ENCODE assay signal across 14 cellular contexts in the genomic region with DNA sequence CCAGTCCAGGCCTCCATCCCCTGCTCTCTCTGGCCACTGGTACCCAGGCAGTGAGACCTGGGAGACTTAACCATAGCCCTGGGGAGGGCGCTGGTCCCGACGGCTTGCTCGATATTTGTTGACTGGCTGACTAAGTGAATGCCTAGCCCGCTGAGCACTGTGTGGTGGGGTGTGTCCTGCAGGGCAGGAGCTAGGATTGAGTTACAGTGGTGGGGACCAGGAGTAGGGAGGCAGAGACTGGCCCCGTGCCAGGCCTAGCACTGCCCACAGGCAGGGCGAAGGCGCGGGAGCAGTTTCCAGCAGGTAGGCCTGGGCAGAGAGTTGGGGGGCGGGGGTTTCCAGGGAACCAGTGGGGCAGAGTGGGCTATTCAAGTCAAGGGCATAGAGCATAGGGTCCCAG. TPM values are rescaled to one million over a fixed set of nuclear protein-coding genes. Genes with fewer than 3 reads are reported as not detected.
DNase-seq lines count a peak whose midpoint lies in the region; ATAC-seq and TF ChIP-seq lines count a peak whose summit lies in the region.
"Had no signal": no experiment of that assay in that cellular context is flagged by ENCODE, and none has a peak within 500 bp of the region (broad histone marks: within the 10 kb centered on the region; RNA-seq: fewer than 3 reads in every experiment).

Gene VILL, plus strand, starts transcription at position 260 of the 400 bp plus-strand sequence. CDS start 2,887 bp downstream, outside the sequence.

- TF ChIP-seq EP300 in suprapubic skin (IDR thresholded peaks at IDR 0.05): no peak

- peaks cover 42% of the 10 kb centered on the region for H3K4me1 ChIP-seq in suprapubic skin

- intact Hi-C loops in activated CD4-positive, alpha-beta T cell treated with anti-CD3 and anti-CD28 coated beads, Interleukin-2, amount 10 ng/mL, durations not matched to agents 24 days and 14 days (cut with micrococcal nuclease): no loop called here
- intact Hi-C loops in activated CD8-positive, alpha-beta T cell treated with anti-CD3 and anti-CD28 coated beads for 36 hours (cut with micrococcal nuclease): no loop called here
- intact Hi-C loops in left colon (cut with DNase I, micrococcal nuclease): no loop called here

- H3K36me3 ChIP-seq in suprapubic skin: peaks cover under 1% of the 10 kb centered on the region
- H3K36me3 ChIP-seq: tibial artery, WERI-Rb-1 had no signal

- H3K27me3 Mint-ChIP-seq in activated CD4-positive, alpha-beta T cell treated with anti-CD3 and anti-CD28 coated beads, Interleukin-2, amount 10 ng/mL, durations not matched to agents 24 days and 14 days: peaks cover 2% of the 10 kb centered on the region
- H3K27me3 Mint-ChIP-seq in activated CD8-positive, alpha-beta T cell treated with anti-CD3 and anti-CD28 coated beads for 36 hours: no peaks in the 10 kb centered on the region
- H3K27me3 Mint-ChIP-seq in stimulated activated naive CD8-positive, alpha-beta T cell treated with anti-CD3 and anti-CD28 coated beads, Interleukin-15, amount 100 ng/mL, for 72 hours: no peaks in the 10 kb centered on the region

- TF ChIP-seq CTCF in activated CD8-positive, alpha-beta T cell treated with anti-CD3 and anti-CD28 coated beads for 36 hours (IDR thresholded peaks at IDR 0.05): no peak
- no peak for TF ChIP-seq CTCF in suprapubic skin (IDR thresholded peaks at IDR 0.05)

- no peaks in the 10 kb centered on the region for H3K27me3 ChIP-seq in suprapubic skin
- H3K27me3 ChIP-seq: tibial artery had no signal

- ATAC-seq in activated CD8-positive, alpha-beta T cell treated with anti-CD3 and anti-CD28 coated beads for 36 hours: no peak
- ATAC-seq in left colon (peak; percentile 50), GM18907 (IDR thresholded peaks at IDR 0.05; ENCODE audit: unreplicated experiment) (no peak)
- no peak for ATAC-seq in stimulated activated naive CD8-positive, alpha-beta T cell treated with anti-CD3 and anti-CD28 coated beads, Interleukin-15, amount 100 ng/mL, for 72 hours

- CTCF ChIA-PET in activated CD8-positive, alpha-beta T cell treated with anti-CD3 and anti-CD28 coated beads for 36 hours (lab: Charles Lee): interaction anchor here (0.9 to 1.3 kb wide), 2 partner anchors 23 to 30 kb away, joined by 3 to 4 read pairs; no protein-coding TSS in a partner anchor

- H3K4me3 ChIP-seq in suprapubic skin: no peak within 1 kb of the TSS
- H3K4me3 ChIP-seq: tibial artery had no signal

- H3K27ac ChIP-seq in suprapubic skin: no peak within 1 kb of the TSS
- H3K27ac ChIP-seq: HL-60, tibial artery, WERI-Rb-1 had no signal

- in situ Hi-C loops in G401 (cut with HindIII; ENCODE audit: low sequenced_read_pairs): no loop called here

- no peaks in the 10 kb centered on the region for H3K9me3 Mint-ChIP-seq in activated CD4-positive, alpha-beta T cell treated with anti-CD3 and anti-CD28 coated beads, Interleukin-2, amount 10 ng/mL, durations not matched to agents 24 days and 14 days
- no peaks in the 10 kb centered on the region for H3K9me3 Mint-ChIP-seq in activated CD8-positive, alpha-beta T cell treated with anti-CD3 and anti-CD28 coated beads for 36 hours
- H3K9me3 Mint-ChIP-seq in stimulated activated naive CD8-positive, alpha-beta T cell treated with anti-CD3 and anti-CD28 coated beads, Interleukin-15, amount 100 ng/mL, for 72 hours: no peaks in the 10 kb centered on the region

- peaks cover 6% of the 10 kb centered on the region for H3K36me3 Mint-ChIP-seq in activated CD4-positive, alpha-beta T cell treated with anti-CD3 and anti-CD28 coated beads, Interleukin-2, amount 10 ng/mL, durations not matched to agents 24 days and 14 days (ENCODE audit: low read depth)
- H3K36me3 Mint-ChIP-seq in activated CD8-positive, alpha-beta T cell treated with anti-CD3 and anti-CD28 coated beads for 36 hours (ENCODE audit: low read depth): peaks cover under 1% of the 10 kb centered on the region

- DNase-seq in activated CD4-positive, alpha-beta T cell treated with anti-CD3 and anti-CD28 coated beads, Interleukin-2, amount 10 ng/mL, durations not matched to agents 24 days and 14 days: no peak
- no peak for DNase-seq in activated CD4-positive, alpha-beta T cell treated with anti-CD3 and anti-CD28 coated beads, Interleukin-2, amount 50 U/mL, for 1 hour
- DNase-seq in activated CD8-positive, alpha-beta T cell treated with anti-CD3 and anti-CD28 coated beads for 36 hours: no peak
- DNase-seq in left colon: peak; percentile 90 to 93
- peak; percentile 68 to 78 for DNase-seq in suprapubic skin (ENCODE audit: low spot score in 2 of 2)
- DNase-seq in G401 (ENCODE audit: low spot score): no peak
- no peak for DNase-seq in stimulated activated naive CD8-positive, alpha-beta T cell treated with anti-CD3 and anti-CD28 coated beads, Interleukin-15, amount 100 ng/mL, for 72 hours
- DNase-seq: cerebellar nuclear complex, NCI-H2227 treated with DMSO at 0.1 percent for 48 hours, WERI-Rb-1 had no signal

- POLR2A ChIA-PET in activated CD8-positive, alpha-beta T cell treated with anti-CD3 and anti-CD28 coated beads for 36 hours (lab: Charles Lee): interaction anchor here (0.7 kb wide), 1 partner anchor 16 kb away, joined by 3 read pairs; no protein-coding TSS in a partner anchor

- no peak for TF ChIP-seq POLR2A in suprapubic skin (IDR thresholded peaks at IDR 0.05)

- H3K9me3 ChIP-seq in suprapubic skin: no peaks in the 10 kb centered on the region
- H3K9me3 ChIP-seq: tibial artery had no signal

- H3K27ac Mint-ChIP-seq in activated CD4-positive, alpha-beta T cell treated with anti-CD3 and anti-CD28 coated beads, Interleukin-2, amount 10 ng/mL, durations not matched to agents 24 days and 14 days: peak within 1 kb of the TSS; percentile 52
- no peak within 1 kb of the TSS for H3K27ac Mint-ChIP-seq in activated CD8-positive, alpha-beta T cell treated with anti-CD3 and anti-CD28 coated beads for 36 hours
- H3K27ac Mint-ChIP-seq in stimulated activated naive CD8-positive, alpha-beta T cell treated with anti-CD3 and anti-CD28 coated beads, Interleukin-15, amount 100 ng/mL, for 72 hours: peak within 1 kb of the TSS in 1 of 2 donors; percentile 63

- H3K4me1 Mint-ChIP-seq in activated CD4-positive, alpha-beta T cell treated with anti-CD3 and anti-CD28 coated beads, Interleukin-2, amount 10 ng/mL, durations not matched to agents 24 days and 14 days: peaks cover 22% of the 10 kb centered on the region
- H3K4me1 Mint-ChIP-seq in activated CD8-positive, alpha-beta T cell treated with anti-CD3 and anti-CD28 coated beads for 36 hours (ENCODE audit: low read depth): peaks cover 15% of the 10 kb centered on the region
- peaks cover 24% of the 10 kb centered on the region for H3K4me1 Mint-ChIP-seq in stimulated activated naive CD8-positive, alpha-beta T cell treated with anti-CD3 and anti-CD28 coated beads, Interleukin-15, amount 100 ng/mL, for 72 hours

- no peak within 1 kb of the TSS for H3K4me3 Mint-ChIP-seq in activated CD4-positive, alpha-beta T cell treated with anti-CD3 and anti-CD28 coated beads, Interleukin-2, amount 10 ng/mL, durations not matched to agents 24 days and 14 days
- H3K4me3 Mint-ChIP-seq in activated CD8-positive, alpha-beta T cell treated with anti-CD3 and anti-CD28 coated beads for 36 hours: no peak within 1 kb of the TSS
- no peak within 1 kb of the TSS for H3K4me3 Mint-ChIP-seq in stimulated activated naive CD8-positive, alpha-beta T cell treated with anti-CD3 and anti-CD28 coated beads, Interleukin-15, amount 100 ng/mL, for 72 hours

- 80% methylated on average over 8 of the region's 10 CpGs for WGBS in suprapubic skin

RNA-seq across cellular contexts. Expression of gene VILL, which starts in this region (rescaled TPM):
- 11.4 and 12.8 TPM in 2 replicates for total RNA-seq in activated CD4-positive, alpha-beta T cell treated with anti-CD3 and anti-CD28 coated beads, Interleukin-2, amount 10 ng/mL, durations not matched to agents 24 days and 14 days
- total RNA-seq in activated CD8-positive, alpha-beta T cell treated with anti-CD3 and anti-CD28 coated beads for 36 hours: 10 to 100 TPM; 11.4 to 11.7 TPM
- 100 to 1,000 TPM; 174 to 184 TPM for total RNA-seq in left colon
- 10 to 100 TPM; 13.2 to 16.7 (median 15.0) TPM for total RNA-seq in suprapubic skin
- total RNA-seq in G401 (2014; rRNA removed; shearing (Covaris generic)): 7.1 and 8.2 TPM in 2 replicates
- total RNA-seq: H4 had no signal

Comparison
In these comparisons a context has a peak if more than half of its experiments do, and no peak if none do; other contexts are left out.
1. RNA of gene VILL (total RNA-seq): 174 to 184 TPM in left colon; 13.2 to 16.7 TPM in suprapubic skin, 11.4 to 11.7 TPM in activated CD8-positive, alpha-beta T cell treated with anti-CD3 and anti-CD28 coated beads for 36 hours, 11.4 to 12.8 TPM in activated CD4-positive, alpha-beta T cell treated with anti-CD3 and anti-CD28 coated beads, Interleukin-2, amount 10 ng/mL, durations not matched to agents 24 days and 14 days and 7.1 to 8.2 TPM in G401; every median in the first group is over 4 times any median in the second.
2. DNase-seq: peak in left colon (2 of 2) and suprapubic skin (2 of 2); none in activated CD4-positive, alpha-beta T cell treated with anti-CD3 and anti-CD28 coated beads, Interleukin-2, amount 10 ng/mL, durations not matched to agents 24 days and 14 days (single experiment), activated CD4-positive, alpha-beta T cell treated with anti-CD3 and anti-CD28 coated beads, Interleukin-2, amount 50 U/mL, for 1 hour (single experiment), activated CD8-positive, alpha-beta T cell treated with anti-CD3 and anti-CD28 coated beads for 36 hours (single experiment), G401 (single experiment) and stimulated activated naive CD8-positive, alpha-beta T cell treated with anti-CD3 and anti-CD28 coated beads, Interleukin-15, amount 100 ng/mL, for 72 hours (0 of 2).